ENCODE assay signal across 13 cellular contexts in the genomic region with DNA sequence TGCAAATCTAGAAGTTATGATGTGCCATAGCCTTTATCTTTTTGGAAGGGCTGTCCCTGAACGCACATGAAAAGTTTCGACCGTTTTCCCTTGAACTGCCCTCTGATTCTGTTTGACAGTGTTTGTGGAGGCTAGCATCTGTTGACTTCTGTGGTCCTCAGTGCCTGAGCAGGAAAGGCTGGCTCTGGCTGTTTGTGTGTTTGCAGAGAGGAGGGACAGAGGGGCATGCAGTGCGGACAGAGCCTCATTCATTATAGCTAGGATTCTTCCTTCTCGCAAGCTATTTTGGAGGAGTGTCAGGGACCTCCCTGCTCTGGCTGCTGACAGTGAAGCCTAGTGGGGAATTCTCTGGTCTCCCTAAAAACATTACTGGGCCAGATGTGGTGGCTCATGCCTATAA.
DNase-seq lines count a peak whose midpoint lies in the region; ATAC-seq and TF ChIP-seq lines count a peak whose summit lies in the region.
"Had no signal": no experiment of that assay in that cellular context is flagged by ENCODE, and none has a peak within 500 bp of the region (broad histone marks: within the 10 kb centered on the region; RNA-seq: fewer than 3 reads in every experiment).

No MANE protein-coding gene starts in this region.

- H3K27ac ChIP-seq in dorsolateral prefrontal cortex = peak overlapping the region in 33 of 59 donors; percentile 16 to 78 (median 49)
- H3K27ac ChIP-seq in substantia nigra (ENCODE audit: low read depth, low read length, poor library complexity, severe bottlenecking) = peak overlapping the region; percentile 57
- H3K27ac ChIP-seq: BLaER1 treated with 17β-estradiol and CSF1 and Interleukin-3, amounts not matched to agents 10 nM and 100 nM had no signal

- TF ChIP-seq CTCF in dorsolateral prefrontal cortex (IDR thresholded peaks at IDR 0.05 in 54 of 56, conservative IDR thresholded peaks at IDR 0.05 in 2 of 56; ENCODE audit: low read depth in 1 of 56, partially characterized antibody in 56 of 56) = no peak

- peak; percentile 50 for DNase-seq in Ammon's horn (ENCODE audit: low spot score)
- no peak for DNase-seq in dorsolateral prefrontal cortex
- DNase-seq in medulla oblongata (ENCODE audit: extremely low spot score) = peak; percentile 35
- peak in 8 of 49 donors; percentile 5 to 13 (median 6) for DNase-seq in substantia nigra (lab: John Stamatoyannopoulos, UW)
- no peak for DNase-seq in iPS-NIHi7 (ENCODE audit: extremely low spot score)
- DNase-seq: 8988T; AML-193; CD4-positive, CD25-positive, alpha-beta regulatory T cell; DMS53; GF-D8 had no signal

- no peak for ATAC-seq in GM19328 (IDR thresholded peaks at IDR 0.05; ENCODE audit: unreplicated experiment)
- ATAC-seq in HG03520 (IDR thresholded peaks at IDR 0.05; ENCODE audit: unreplicated experiment) = no peak

- intact Hi-C loops in dorsolateral prefrontal cortex (cut with DNase I) = no loop called here

- H3K4me3 ChIP-seq in dorsolateral prefrontal cortex = no peak overlapping the region
- H3K4me3 ChIP-seq: BLaER1 treated with 17β-estradiol and CSF1 and Interleukin-3, amounts not matched to agents 10 nM and 100 nM had no signal

- no peaks in the 10 kb centered on the region for H3K27me3 ChIP-seq in dorsolateral prefrontal cortex
- H3K27me3 ChIP-seq: BLaER1 treated with 17β-estradiol and CSF1 and Interleukin-3, amounts not matched to agents 10 nM and 100 nM had no signal

Comparison
In these comparisons a context has a peak if more than half of its experiments do, and no peak if none do; other contexts are left out.
1. DNase-seq: peak in Ammon's horn (single experiment) and medulla oblongata (single experiment); none in dorsolateral prefrontal cortex (0 of 10) and iPS-NIHi7 (single experiment).